Comparison of ENCODE assay signal across 22 cellular contexts in genomic region chr1:109488201-109488600, GRCh38. TPM values are rescaled to one million over a fixed set of nuclear protein-coding genes. Genes with fewer than 3 reads are reported as not detected.
A peak's percentile ranks its signal among the peaks of the same experiment; 100 is the strongest.
DNase-seq lines count a peak whose midpoint lies in the region; ATAC-seq and TF ChIP-seq lines count a peak whose summit lies in the region.
"Had no signal": no experiment of that assay in that cellular context is flagged by ENCODE, and none has a peak within 500 bp of the region (broad histone marks: within the 10 kb centered on the region; RNA-seq: fewer than 3 reads in every experiment).

No MANE protein-coding gene starts in this region.

- no peak for ATAC-seq in HG03135 (IDR thresholded peaks at IDR 0.05; ENCODE audit: unreplicated experiment)
- ATAC-seq: activated CD8-positive, alpha-beta memory T cell treated with anti-CD3 and anti-CD28 coated beads, Interleukin-2, amount 10 ng/mL, durations not matched to agents 7 days and 5 days; heart left ventricle; left ventricle myocardium superior; mucosa of descending colon had no signal

- H4K20me1 ChIP-seq in OCI-LY7 (ENCODE audit: insufficient read depth, low read length) (no peaks in the 10 kb centered on the region), osteoblast (ENCODE audit: insufficient read depth, low read length) (no peaks in the 10 kb centered on the region)

- no peaks in the 10 kb centered on the region; the same call in 1 of the 2 replicates for H3K79me2 ChIP-seq in OCI-LY7 (ENCODE audit: insufficient read depth, low read depth, low read length)
- peaks cover 7% of the 10 kb centered on the region for H3K79me2 ChIP-seq in osteoblast (ENCODE audit: insufficient read depth, low read length)

- no peak overlapping the region for H3K4me2 ChIP-seq in OCI-LY7 (ENCODE audit: low read length)
- no peak overlapping the region for H3K4me2 ChIP-seq in osteoblast (ENCODE audit: insufficient read depth, low read length)

- H3K4me3 ChIP-seq in GM12864 (ENCODE audit: low read depth, low read length) = no peak overlapping the region
- H3K4me3 ChIP-seq in OCI-LY7 (ENCODE audit: low read depth, low read length, poor library complexity, severe bottlenecking) = no peak overlapping the region
- H3K4me3 ChIP-seq in choroid plexus epithelial cell (ENCODE audit: low read depth, low read length) = no peak overlapping the region
- H3K4me3 ChIP-seq in osteoblast (ENCODE audit: insufficient read depth, low read length) = no peak overlapping the region
- H3K4me3 ChIP-seq: heart left ventricle, mucosa of descending colon, upper lobe of left lung had no signal

- no peaks in the 10 kb centered on the region for H3K27me3 ChIP-seq in osteoblast (ENCODE audit: insufficient read depth, low read length)
- H3K27me3 ChIP-seq: heart left ventricle, upper lobe of left lung had no signal

- no peaks in the 10 kb centered on the region for H3K9me2 ChIP-seq in OCI-LY7 (ENCODE audit: insufficient read depth, low read length)

- H3K4me1 ChIP-seq in OCI-LY7 (ENCODE audit: insufficient read depth, low read length, poor library complexity, severe bottlenecking) (peaks cover 14% of the 10 kb centered on the region), osteoblast (ENCODE audit: insufficient read depth, low read length) (peaks cover 16% of the 10 kb centered on the region)

- H3K36me3 ChIP-seq in OCI-LY7 (ENCODE audit: insufficient read depth, low read length) (peaks cover 14% of the 10 kb centered on the region; the same call in 1 of the 2 replicates), osteoblast (ENCODE audit: insufficient read depth, low read length) (peaks cover 10% of the 10 kb centered on the region)

- H3K27ac ChIP-seq in OCI-LY7 (ENCODE audit: low read depth, low read length, poor library complexity, severe bottlenecking) (no peak overlapping the region), osteoblast (ENCODE audit: low read depth, low read length) (no peak overlapping the region)
- H3K27ac ChIP-seq: heart left ventricle, upper lobe of left lung had no signal

- BruUV-seq in OCI-LY7 (replicated peaks; lab: Mats Ljungman, UMichigan) = no TSS peak

- TF ChIP-seq CTCF in GM12864 (IDR thresholded peaks at IDR 0.05; ENCODE audit: low read depth, low read length, missing control alignments) (peak; percentile 3), OCI-LY7 (conservative IDR thresholded peaks at IDR 0.05; ENCODE audit: low read length) (peak; percentile 30; the same call in 1 of the 2 replicates), choroid plexus epithelial cell (conservative IDR thresholded peaks at IDR 0.05; ENCODE audit: low read depth, low read length) (peak; percentile 31), osteoblast (IDR thresholded peaks at IDR 0.05; ENCODE audit: extremely low read depth, low read depth, low read length) (no peak)

- H3K9me3 ChIP-seq in OCI-LY7 (ENCODE audit: low read length) (no peaks in the 10 kb centered on the region), osteoblast (ENCODE audit: low read depth, low read length) (no peaks in the 10 kb centered on the region)
- H3K9me3 ChIP-seq: Caco-2, heart left ventricle, mucosa of descending colon, upper lobe of left lung had no signal

- POLR2A ChIA-PET in OCI-LY7 (lab: Charles Lee) = no interaction called here

- no peak for DNase-seq in GM12864 (ENCODE audit: low read depth)
- no peak for DNase-seq in OCI-LY7 (ENCODE audit: low spot score)
- peak; percentile 17 for DNase-seq in choroid plexus epithelial cell (ENCODE audit: low read depth)
- DNase-seq in osteoblast (ENCODE audit: insufficient read length, low spot score, missing footprints) = peak; percentile 69
- DNase-seq in activated T-cell treated with anti-CD3 and anti-CD28 coated beads, Interleukin-2, amount 50 U/mL, for 48 hours = no peak
- no peak for DNase-seq in retina
- DNase-seq: activated CD4-positive, alpha-beta T cell treated with anti-CD3 and anti-CD28 coated beads, Interleukin-2, amount 10 ng/mL, durations not matched to agents 24 days and 14 days; activated CD8-positive, alpha-beta memory T cell treated with anti-CD3 and anti-CD28 coated beads, Interleukin-2, amount 10 ng/mL, durations not matched to agents 7 days and 5 days; activated naive CD8-positive, alpha-beta T cell treated with anti-CD3 and anti-CD28 coated beads for 36 hours; Caco-2; effector memory CD4-positive, alpha-beta T cell; heart left ventricle; Kasumi-1; left ventricle myocardium superior; mucosa of descending colon; NCI-H1105; NCI-H2081; NCI-H446 treated with DMSO at 0.1 percent for 48 hours had no signal

- intact Hi-C loops in OCI-LY7 (cut with micrococcal nuclease; ENCODE audit: unreplicated experiment) = no loop called here

- CTCF ChIA-PET in OCI-LY7 (lab: Charles Lee; ENCODE audit: unreplicated experiment) = interaction anchor here (1.0 kb wide), 1 partner anchor 44 kb away, joined by 3 read pairs; no protein-coding TSS in a partner anchor

- H2AFZ ChIP-seq in OCI-LY7 (ENCODE audit: low read length) = no peak overlapping the region
- no peak overlapping the region for H2AFZ ChIP-seq in osteoblast (ENCODE audit: low read length)

RNA-seq across cellular contexts. Expression of gene ATXN7L2, which starts 4.5 kb away (rescaled TPM):
- total RNA-seq in OCI-LY7 (2014; rRNA removed; shearing (Covaris generic)) = 6.5 and 13.1 TPM in 2 replicates
- total RNA-seq in OCI-LY7 (2022) = 8.2 and 9.6 TPM in 2 replicates
- total RNA-seq in osteoblast = 1.8 and 3.5 TPM in 2 replicates

RNA-seq across cellular contexts. Expression of gene CYB561D1, which starts 5.7 kb away (rescaled TPM):
- 5.8 and 6.2 TPM in 2 replicates for total RNA-seq in OCI-LY7 (2014; rRNA removed; shearing (Covaris generic))
- total RNA-seq in OCI-LY7 (2022) = 10.5 and 11.3 TPM in 2 replicates
- 6.5 and 10.5 TPM in 2 replicates for total RNA-seq in osteoblast

RNA-seq across cellular contexts. Expression of gene AMIGO1, which starts 21.3 kb away (rescaled TPM):
- total RNA-seq in OCI-LY7 (2014; rRNA removed; shearing (Covaris generic)) = 0.16 and 0.33 TPM in 2 replicates
- total RNA-seq in OCI-LY7 (2022) = 0.15 and 0.17 TPM in 2 replicates
- 2.1 and 2.5 TPM in 2 replicates for total RNA-seq in osteoblast

RNA-seq across cellular contexts. Expression of gene SYPL2, which starts 21.9 kb away (rescaled TPM):
- not detected in 2 replicates for total RNA-seq in OCI-LY7 (2014; rRNA removed; shearing (Covaris generic))
- total RNA-seq in OCI-LY7 (2022) (not detected in 2 replicates), osteoblast (0.88 and 1.8 TPM in 2 replicates)
- total RNA-seq: activated CD8-positive, alpha-beta memory T cell treated with anti-CD3 and anti-CD28 coated beads, Interleukin-2, amount 10 ng/mL, durations not matched to agents 7 days and 5 days; activated naive CD8-positive, alpha-beta T cell treated with anti-CD3 and anti-CD28 coated beads for 36 hours; pulmonary artery endothelial cell had no signal

RNA-seq across cellular contexts. Expression of gene GPR61, which starts 51.5 kb away (rescaled TPM):
- total RNA-seq in OCI-LY7 (2014; rRNA removed; shearing (Covaris generic)) = not detected in 2 replicates
- total RNA-seq in OCI-LY7 (2022) (not detected in 2 replicates), osteoblast (not detected in 2 replicates)
- total RNA-seq: activated CD4-positive, alpha-beta T cell treated with anti-CD3 and anti-CD28 coated beads, Interleukin-2, amount 10 ng/mL, durations not matched to agents 24 days and 14 days; Caco-2; fibroblast of lung; upper lobe of left lung had no signal

Comparison
In these comparisons a context has a peak if more than half of its experiments do, and no peak if none do; other contexts are left out.
1. DNase-seq: peak in choroid plexus epithelial cell (single experiment) and osteoblast (single experiment); none in GM12864 (single experiment), OCI-LY7 (single experiment), activated T-cell treated with anti-CD3 and anti-CD28 coated beads, Interleukin-2, amount 50 U/mL, for 48 hours (0 of 2) and retina (single experiment).